ENCODE assay signal across 21 cellular contexts in genomic region chr9:4686112-4686511, GRCh38. TPM values are rescaled to one million over a fixed set of nuclear protein-coding genes. Genes with fewer than 3 reads are reported as not detected.
DNase-seq lines count a peak whose midpoint lies in the region; ATAC-seq, FAIRE-seq and TF ChIP-seq lines count a peak whose summit lies in the region.
"Had no signal": no experiment of that assay in that cellular context is flagged by ENCODE, and none has a peak within 500 bp of the region (broad histone marks: within the 10 kb centered on the region; RNA-seq: fewer than 3 reads in every experiment).

No MANE protein-coding gene starts in this region.

- H3K9me3 ChIP-seq in HEK293 (ENCODE audit: control insufficient read depth, insufficient read depth, low read depth, low read length) (no peaks in the 10 kb centered on the region), T-helper 17 cell (ENCODE audit: control insufficient read depth, low read length, poor library complexity, severe bottlenecking) (no peaks in the 10 kb centered on the region), sigmoid colon (no peaks in the 10 kb centered on the region), small intestine (ENCODE audit: control insufficient read depth, low read depth) (no peaks in the 10 kb centered on the region)
- H3K9me3 ChIP-seq: HAP-1 had no signal

- peaks cover 42% of the 10 kb centered on the region for H3K79me2 ChIP-seq in GM23338 (replicated peaks; ENCODE audit: insufficient read depth)

- H3K27ac ChIP-seq in HEK293 (ENCODE audit: extremely low read depth, low read depth, low read length) (no peak overlapping the region), sigmoid colon (peak overlapping the region in 3 of 4 donors; percentile 24 to 58 (median 40)), GM23338 (ENCODE audit: low read depth) (no peak overlapping the region), substantia nigra (ENCODE audit: low read depth, low read length, poor library complexity, severe bottlenecking) (no peak overlapping the region), small intestine (ENCODE audit: low read depth in 1 of 2, low read length in 1 of 2) (no peak overlapping the region)

- H3K36me3 ChIP-seq in HEK293 (ENCODE audit: control insufficient read depth in 2 of 2, insufficient read depth in 1 of 2, low read length in 2 of 2) = peaks cover 10 to 37% of the 10 kb centered on the region in 2 experiments
- H3K36me3 ChIP-seq in sigmoid colon = peaks cover 0 to 39% (median 4%) of the 10 kb centered on the region in 4 donors
- H3K36me3 ChIP-seq in GM23338 (ENCODE audit: insufficient read depth) = peaks cover 4% of the 10 kb centered on the region; the same call in 1 of the 2 replicates
- peaks cover 7 to 9% of the 10 kb centered on the region in 2 donors for H3K36me3 ChIP-seq in small intestine (ENCODE audit: control insufficient read depth in 2 of 2, insufficient read depth in 2 of 2, low read length in 2 of 2)

- H3K27me3 Mint-ChIP-seq in T-helper 17 cell = no peaks in the 10 kb centered on the region
- H3K27me3 Mint-ChIP-seq in GM23338 (ENCODE audit: insufficient read depth, low read depth, poor library complexity) = no peaks in the 10 kb centered on the region
- H3K27me3 Mint-ChIP-seq: memory B cell, type B pancreatic cell had no signal

- CTCF ChIA-PET in HEK293 (lab: Yijun Ruan, JAX) = interaction anchor here (0.7 to 0.8 kb wide), 2 partner anchors 12 to 330 kb away, joined by 3 read pairs; no protein-coding TSS in a partner anchor

- H3K27ac Mint-ChIP-seq in T-helper 17 cell = peak overlapping the region; percentile 11
- H3K27ac Mint-ChIP-seq in GM23338 = no peak overlapping the region
- H3K27ac Mint-ChIP-seq: activated naive CD4-positive, alpha-beta T cell treated with anti-CD3 and anti-CD28 coated beads, Interleukin-2, amount 50 U/mL, for 72 hours; memory B cell; type B pancreatic cell had no signal

- H4K20me1 ChIP-seq in GM23338 (replicated peaks; ENCODE audit: insufficient read depth) = peaks cover 3% of the 10 kb centered on the region

- H3K9me3 Mint-ChIP-seq in GM23338 = no peaks in the 10 kb centered on the region
- H3K9me3 Mint-ChIP-seq: activated naive CD4-positive, alpha-beta T cell treated with anti-CD3 and anti-CD28 coated beads, Interleukin-2, amount 50 U/mL, for 72 hours; CD14-positive monocyte; immature natural killer cell; memory B cell; neural crest cell; type B pancreatic cell had no signal

- FAIRE-seq in small intestine (lab: Jason Lieb, UNC) = no peak

- no peak for TF ChIP-seq POLR2A in sigmoid colon (IDR thresholded peaks at IDR 0.05)

- TF ChIP-seq CTCF in HEK293 (tag by site-specific recombination; IDR thresholded peaks at IDR 0.05) (no peak), fibroblast of villous mesenchyme (IDR thresholded peaks at IDR 0.05; ENCODE audit: insufficient read depth, low read depth, low read length) (no peak), sigmoid colon (IDR thresholded peaks at IDR 0.05) (no peak), GM23338 (conservative IDR thresholded peaks at IDR 0.05; ENCODE audit: low read depth in 2 of 2) (no peak)

- H3K4me3 Mint-ChIP-seq in T-helper 17 cell (no peak overlapping the region), GM23338 (no peak overlapping the region)
- H3K4me3 Mint-ChIP-seq: CD14-positive monocyte, immature natural killer cell, memory B cell, neural crest cell, type B pancreatic cell had no signal

- no peak for ATAC-seq in T-helper 17 cell
- ATAC-seq in GM23338 = no peak
- no peak for ATAC-seq in HG03280 (IDR thresholded peaks at IDR 0.05; ENCODE audit: unreplicated experiment)
- ATAC-seq: activated naive CD4-positive, alpha-beta T cell treated with anti-CD3 and anti-CD28 coated beads, Interleukin-2, amount 50 U/mL, for 72 hours; sciatic nerve had no signal

- POLR2A ChIA-PET in HEK293 (lab: Yijun Ruan, JAX) = no interaction called here

- H3K9me2 ChIP-seq in GM23338 (ENCODE audit: insufficient read depth) = no peaks in the 10 kb centered on the region

- H3K4me1 Mint-ChIP-seq in T-helper 17 cell = peaks cover 38% of the 10 kb centered on the region
- H3K4me1 Mint-ChIP-seq in GM23338 = peaks cover 2% of the 10 kb centered on the region; the same call in 2 of the 3 replicates
- H3K4me1 Mint-ChIP-seq: neural crest cell had no signal

- DNase-seq in T-helper 17 cell (no peak), fibroblast of villous mesenchyme (ENCODE audit: low read depth) (peak; percentile 30), sigmoid colon (no peak), GM23338 (ENCODE audit: low spot score) (no peak), substantia nigra (lab: John Stamatoyannopoulos, UW) (no peak), small intestine (no peak)
- DNase-seq: activated CD4-positive, alpha-beta T cell treated with anti-CD3 and anti-CD28 coated beads for 4 hours; central memory CD4-positive, alpha-beta T cell; immature natural killer cell; NCI-H1105 treated with DMSO at 0.1 percent for 48 hours; NK-92 treated with Interleukin-12 subunit alpha and Interleukin-12 subunit beta, amount 100 ng/mL, for 24 hours; stimulated activated CD4-positive, alpha-beta T cell treated with anti-CD3 and anti-CD28 coated beads, Interleukin-4, amount 100 ng/mL, for 1 hour had no signal

- no peaks in the 10 kb centered on the region for H3K27me3 ChIP-seq in sigmoid colon
- no peaks in the 10 kb centered on the region for H3K27me3 ChIP-seq in GM23338 (ENCODE audit: insufficient read depth)
- no peaks in the 10 kb centered on the region for H3K27me3 ChIP-seq in small intestine (ENCODE audit: control insufficient read depth in 2 of 2, insufficient read depth in 2 of 2, low read length in 2 of 2)

- 79 to 87% methylated on average over 4 of the region's 4 CpGs for WGBS in sigmoid colon, 2 donors
- WGBS in small intestine, 3 donors = 55 to 78% (median 60%) methylated on average over 4 of the region's 4 CpGs

- H3K4me2 ChIP-seq in GM23338 = no peak overlapping the region

- no peaks in the 10 kb centered on the region for H3F3A ChIP-seq in GM23338 (replicated peaks; ENCODE audit: low read depth)

- TF ChIP-seq EP300 in sigmoid colon (IDR thresholded peaks at IDR 0.05) = no peak

- intact Hi-C loops in sigmoid colon (cut with DNase I) = loop anchor here (10.0 kb wide), 1 partner anchor 391 kb away; no protein-coding TSS in a partner anchor

- H3K4me1 ChIP-seq in HEK293 (ENCODE audit: control insufficient read depth, insufficient read depth, low read length) (no peaks in the 10 kb centered on the region; the same call in 1 of the 2 replicates), sigmoid colon (peaks cover 0 to 61% (median 39%) of the 10 kb centered on the region in 4 donors), GM23338 (ENCODE audit: insufficient read depth) (peaks cover 4% of the 10 kb centered on the region; the same call in 1 of the 2 replicates), small intestine (ENCODE audit: control insufficient read depth in 2 of 2, insufficient read depth in 1 of 2, low read depth in 1 of 2, low read length in 1 of 2) (peaks cover 0 to 2% of the 10 kb centered on the region in 2 donors)

- H2AFZ ChIP-seq in GM23338 = no peak overlapping the region

- H3K36me3 Mint-ChIP-seq in T-helper 17 cell (ENCODE audit: low read depth) (peaks cover 6% of the 10 kb centered on the region), GM23338 (ENCODE audit: low read depth) (peaks cover 20% of the 10 kb centered on the region; the same call in 2 of the 3 replicates)

- no peak overlapping the region for H3K4me3 ChIP-seq in HEK293 (ENCODE audit: low read depth, low read length)
- no peak overlapping the region for H3K4me3 ChIP-seq in fibroblast of villous mesenchyme (ENCODE audit: low read depth, low read length)
- no peak overlapping the region for H3K4me3 ChIP-seq in sigmoid colon
- no peak overlapping the region for H3K4me3 ChIP-seq in GM23338
- no peak overlapping the region for H3K4me3 ChIP-seq in small intestine (ENCODE audit: low read depth in 1 of 2, low read length in 2 of 2)
- H3K4me3 ChIP-seq: HAP-1 had no signal

TF ChIP-seq in HEK293, 187 proteins besides CTCF, POLR2A, EP300 and RAD21:
- TF ChIP-seq PRDM1 (tag by site-specific recombination; IDR thresholded peaks at IDR 0.05) (peak; percentile 74), ZNF473 (tag by site-specific recombination; IDR thresholded peaks at IDR 0.05) (no peak)
TF ChIP-seq in HEK293: peak in this region for 1.

TF ChIP-seq in GM23338, 12 proteins besides CTCF, POLR2A, EP300 and RAD21 (continues in another document):
- TF ChIP-seq NANOG (IDR thresholded peaks at IDR 0.05; ENCODE audit: borderline replicate concordance) (no peak), STAT1 (IDR thresholded peaks at IDR 0.05; ENCODE audit: unreplicated experiment) (no peak), POLR2AphosphoS5 (IDR thresholded peaks at IDR 0.05; ENCODE audit: low read depth) (no peak)

RNA-seq across cellular contexts. Expression of gene CDC37L1, which starts 6.7 kb away (rescaled TPM):
- total RNA-seq in T-helper 17 cell = 10 to 100 TPM; 18.2 to 20.1 TPM
- total RNA-seq in fibroblast of villous mesenchyme = 19.3 and 25.9 TPM in 2 replicates
- 10 to 100 TPM; 30.7 to 40.6 (median 33.3) TPM for total RNA-seq in sigmoid colon
- 10 to 100 TPM in 1 of 3 donors, 1 to 10 TPM in 2; 8.4 to 11.6 (median 9.9) TPM for polyA plus RNA-seq in sigmoid colon
- 26.9 and 28.9 TPM in 2 replicates for total RNA-seq in GM23338 (2014; rRNA removed; shearing (Covaris generic))
- polyA plus RNA-seq in GM23338 (2016; fragmentation: Nextera tagmentation; extraction: Ambion mirVana) = 24.0 and 29.6 TPM in 2 replicates
- polyA plus RNA-seq in small intestine = 1 to 10 TPM; 5.6 to 8.9 (median 7.8) TPM

RNA-seq across cellular contexts. Expression of gene SPATA6L, which starts 19.8 kb away (rescaled TPM):
- total RNA-seq in T-helper 17 cell (1 to 10 TPM; 5.7 to 9.2 TPM), fibroblast of villous mesenchyme (0.43 and 0.64 TPM in 2 replicates), sigmoid colon (1 to 10 TPM; 1.4 to 3.3 (median 2.2) TPM)
- polyA plus RNA-seq in sigmoid colon (1 to 10 TPM; 1.4 to 2.4 (median 2.0) TPM), GM23338 (2016; fragmentation: Nextera tagmentation; extraction: Ambion mirVana) (1.9 and 2.2 TPM in 2 replicates), small intestine (1 to 10 TPM in 2 of 3 donors, under 1 TPM in 1; 0.54 to 6.9 (median 3.4) TPM)
- total RNA-seq in GM23338 (2014; rRNA removed; shearing (Covaris generic)) = 0.39 and 1.7 TPM in 2 replicates
- polyA plus RNA-seq: CD14-positive monocyte had no signal

RNA-seq across cellular contexts. Expression of gene PLPP6, which starts 24.0 kb away (rescaled TPM):
- 1 to 10 TPM; 5.9 to 7.7 TPM for total RNA-seq in T-helper 17 cell
- total RNA-seq in fibroblast of villous mesenchyme = 6.4 and 8.2 TPM in 2 replicates
- total RNA-seq in sigmoid colon = 1 to 10 TPM; 3.0 to 6.9 (median 3.7) TPM
- polyA plus RNA-seq in sigmoid colon = 10 to 100 TPM in 1 of 3 donors, 1 to 10 TPM in 2; 3.0 to 10.7 (median 3.7) TPM
- 13.2 and 15.2 TPM in 2 replicates for total RNA-seq in GM23338 (2014; rRNA removed; shearing (Covaris generic))
- 5.8 and 6.3 TPM in 2 replicates for polyA plus RNA-seq in GM23338 (2016; fragmentation: Nextera tagmentation; extraction: Ambion mirVana)
- 1 to 10 TPM; 5.1 to 7.8 (median 7.3) TPM for polyA plus RNA-seq in small intestine

RNA-seq across cellular contexts. Expression of gene AK3, which starts 54.9 kb away (rescaled TPM):
- total RNA-seq in T-helper 17 cell (10 to 100 TPM; 14.2 to 15.2 TPM), fibroblast of villous mesenchyme (54.4 and 72.5 TPM in 2 replicates), sigmoid colon (100 to 1,000 TPM in 3 of 4 donors, 10 to 100 TPM in 1; 94.1 to 122 (median 105) TPM)
- polyA plus RNA-seq in sigmoid colon (100 to 1,000 TPM in 1 of 3 donors, 10 to 100 TPM in 2; 36.8 to 116 (median 65.5) TPM), GM23338 (2016; fragmentation: Nextera tagmentation; extraction: Ambion mirVana) (29.6 and 30.1 TPM in 2 replicates), small intestine (10 to 100 TPM; 45.4 to 66.4 (median 48.4) TPM)
- total RNA-seq in GM23338 (2014; rRNA removed; shearing (Covaris generic)) = 34.3 and 40.2 TPM in 2 replicates

Comparison
In these comparisons a context has a peak if more than half of its experiments do, and no peak if none do; other contexts are left out.
1. H3K27ac ChIP-seq: peak in sigmoid colon (3 of 4); none in HEK293 (single experiment), GM23338 (single experiment), substantia nigra (single experiment) and small intestine (0 of 2).